16 cellular contexts compared by ENCODE assay signal in the genomic region with DNA sequence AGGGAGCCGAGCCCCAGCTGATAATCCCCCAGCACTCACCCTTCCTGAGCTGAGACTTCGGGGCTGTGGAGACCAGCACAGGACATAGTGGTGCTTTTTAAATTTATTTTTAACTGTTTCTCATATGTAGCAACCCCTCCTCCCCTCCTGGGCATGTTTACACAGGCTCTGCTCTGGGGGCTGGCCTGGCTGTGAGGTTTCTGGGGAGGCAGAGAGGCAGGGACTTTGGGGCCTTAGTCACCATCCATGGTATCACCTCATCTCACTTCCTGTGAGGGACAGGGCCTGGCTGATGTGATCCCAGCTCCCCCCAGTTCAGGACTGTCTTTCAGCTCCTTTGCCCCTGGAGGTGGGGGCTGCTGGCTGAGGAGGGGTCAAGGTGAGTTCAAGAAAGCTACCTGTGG. TPM values are rescaled to one million over a fixed set of nuclear protein-coding genes. Genes with fewer than 3 reads are reported as not detected.
DNase-seq lines count a peak whose midpoint lies in the region; ATAC-seq and TF ChIP-seq lines count a peak whose summit lies in the region.
"Had no signal": no experiment of that assay in that cellular context is flagged by ENCODE, and none has a peak within 500 bp of the region (broad histone marks: within the 10 kb centered on the region; RNA-seq: fewer than 3 reads in every experiment).

No MANE protein-coding gene starts in this region.

- H3K4me3 Mint-ChIP-seq in activated naive CD8-positive, alpha-beta T cell treated with anti-CD3 and anti-CD28 coated beads, Interleukin-2, amount 50 U/mL, for 24 hours = no peak overlapping the region
- H3K4me3 Mint-ChIP-seq in Caco-2 (ENCODE audit: unreplicated experiment) = no peak overlapping the region
- H3K4me3 Mint-ChIP-seq: naive B cell; stimulated activated memory B cell treated with anti-CD40 and anti-IgM and Interleukin-4, amounts not matched to agents 10 μg/mL and 1 μg/mL and 100 μg/mL, for 72 hours had no signal

- POLR2A ChIA-PET in Caco-2 (lab: Charles Lee) = no interaction called here

- peak overlapping the region in 4 of 11 experiments; percentile 22 to 60 (median 42); a peak in 6 of 22 replicates for H3K27ac ChIP-seq in BLaER1 treated with 17β-estradiol and CSF1 and Interleukin-3, amounts not matched to agents 10 nM and 100 nM
- peak overlapping the region; percentile 66 for H3K27ac ChIP-seq in mesodermal cell (ENCODE audit: low read depth, low read length, severe bottlenecking)

- H3K4me2 ChIP-seq in BLaER1 treated with 17β-estradiol and CSF1 and Interleukin-3, amounts not matched to agents 10 nM and 100 nM = peak overlapping the region in 9 of 11 experiments; percentile 57 to 88 (median 69); a peak in 17 of 22 replicates

- CTCF ChIA-PET in Caco-2 (lab: Charles Lee) = interaction anchor here (0.6 kb wide), 1 partner anchor 48 kb away, joined by 3 read pairs; no protein-coding TSS in a partner anchor

- H3K36me3 ChIP-seq in BLaER1 treated with 17β-estradiol and CSF1 and Interleukin-3, amounts not matched to agents 10 nM and 100 nM = peaks cover 21 to 64% (median 39%) of the 10 kb centered on the region in 11 experiments
- H3K36me3 ChIP-seq in mesodermal cell (ENCODE audit: control insufficient read depth, insufficient read depth, low read length) = peaks cover 46% of the 10 kb centered on the region
- no peaks in the 10 kb centered on the region for H3K36me3 ChIP-seq in Caco-2 (ENCODE audit: control insufficient read depth, insufficient read depth, low read length)

- H3K4me1 Mint-ChIP-seq in activated naive CD8-positive, alpha-beta T cell treated with anti-CD3 and anti-CD28 coated beads, Interleukin-2, amount 50 U/mL, for 24 hours = peaks cover 25% of the 10 kb centered on the region
- H3K4me1 Mint-ChIP-seq in Caco-2 (ENCODE audit: low read depth, unreplicated experiment) = no peaks in the 10 kb centered on the region
- H3K4me1 Mint-ChIP-seq: stimulated activated memory B cell treated with anti-CD40 and anti-IgM and Interleukin-4, amounts not matched to agents 10 μg/mL and 1 μg/mL and 100 μg/mL, for 72 hours had no signal

- peak overlapping the region in 1 of 11 experiments; percentile 20; a peak in 1 of 22 replicates for H3K9ac ChIP-seq in BLaER1 treated with 17β-estradiol and CSF1 and Interleukin-3, amounts not matched to agents 10 nM and 100 nM

- no peak overlapping the region for H3K4me3 ChIP-seq in BLaER1 treated with 17β-estradiol and CSF1 and Interleukin-3, amounts not matched to agents 10 nM and 100 nM
- H3K4me3 ChIP-seq in mesodermal cell (ENCODE audit: extremely low read depth, insufficient read depth, low read length, poor library complexity, severe bottlenecking) (no peak overlapping the region), Caco-2 (ENCODE audit: low read depth, low read length) (no peak overlapping the region)

- WGBS in mesodermal cell (ENCODE audit: insufficient coverage in 2 of 2), 2 experiments = no CpG with 5 or more reads among the region's 2 CpGs

- H3K27ac Mint-ChIP-seq in activated naive CD8-positive, alpha-beta T cell treated with anti-CD3 and anti-CD28 coated beads, Interleukin-2, amount 50 U/mL, for 24 hours = no peak overlapping the region
- H3K27ac Mint-ChIP-seq in Caco-2 (ENCODE audit: unreplicated experiment) = no peak overlapping the region
- H3K27ac Mint-ChIP-seq: stimulated activated memory B cell treated with anti-CD40 and anti-IgM and Interleukin-4, amounts not matched to agents 10 μg/mL and 1 μg/mL and 100 μg/mL, for 72 hours had no signal

- no TSS peak for BruUV-seq in Caco-2 (replicated peaks; lab: Mats Ljungman, UMichigan)

- intact Hi-C loops in Caco-2 (cut with micrococcal nuclease; ENCODE audit: unreplicated experiment) = no loop called here

- peaks cover 0 to 25% (median 0%) of the 10 kb centered on the region in 11 experiments; a peak in 1 of 22 replicates for H4K20me1 ChIP-seq in BLaER1 treated with 17β-estradiol and CSF1 and Interleukin-3, amounts not matched to agents 10 nM and 100 nM

- no peaks in the 10 kb centered on the region for H3K9me3 ChIP-seq in BLaER1 treated with 17β-estradiol and CSF1 and Interleukin-3, amounts not matched to agents 10 nM and 100 nM (replicated peaks in 1 of 11)
- no peaks in the 10 kb centered on the region for H3K9me3 ChIP-seq in mesodermal cell (ENCODE audit: control insufficient read depth, low read length)
- no peaks in the 10 kb centered on the region for H3K9me3 ChIP-seq in Caco-2

- peak; percentile 42 for DNase-seq in GM13977 (ENCODE audit: low spot score)
- DNase-seq in activated naive CD8-positive, alpha-beta T cell treated with anti-CD3 and anti-CD28 coated beads, Interleukin-2, amount 50 U/mL, for 24 hours = no peak
- DNase-seq in SW480 (ENCODE audit: low spot score) = no peak
- DNase-seq in Caco-2 = no peak
- no peak for DNase-seq in activated effector memory CD4-positive, alpha-beta T cell treated with Interleukin-2 at 50 U/mL for 16 hours
- DNase-seq: KBM-7; kidney; naive B cell; NCI-H1694; NCI-H510A treated with DMSO at 0.1 percent for 48 hours; stimulated activated CD4-positive, alpha-beta T cell treated with anti-CD3 and anti-CD28 coated beads, Interleukin-2, amount 100 ng/mL, for 48 hours had no signal

- ATAC-seq in activated naive CD8-positive, alpha-beta T cell treated with anti-CD3 and anti-CD28 coated beads, Interleukin-2, amount 50 U/mL, for 24 hours = peak; percentile 27
- ATAC-seq in HG03280 (IDR thresholded peaks at IDR 0.05; ENCODE audit: unreplicated experiment) = no peak
- ATAC-seq: stimulated activated memory B cell treated with anti-CD40 and anti-IgM and Interleukin-4, amounts not matched to agents 10 μg/mL and 1 μg/mL and 100 μg/mL, for 72 hours had no signal

- H3K36me3 Mint-ChIP-seq in activated naive CD8-positive, alpha-beta T cell treated with anti-CD3 and anti-CD28 coated beads, Interleukin-2, amount 50 U/mL, for 24 hours (ENCODE audit: low read depth) = peaks cover 2% of the 10 kb centered on the region
- H3K36me3 Mint-ChIP-seq in Caco-2 (ENCODE audit: insufficient read depth, unreplicated experiment) = peaks cover 7% of the 10 kb centered on the region

- H3K27me3 Mint-ChIP-seq in activated naive CD8-positive, alpha-beta T cell treated with anti-CD3 and anti-CD28 coated beads, Interleukin-2, amount 50 U/mL, for 24 hours = no peaks in the 10 kb centered on the region
- H3K27me3 Mint-ChIP-seq in Caco-2 (ENCODE audit: insufficient read depth, unreplicated experiment) = no peaks in the 10 kb centered on the region
- H3K27me3 Mint-ChIP-seq: naive B cell; stimulated activated memory B cell treated with anti-CD40 and anti-IgM and Interleukin-4, amounts not matched to agents 10 μg/mL and 1 μg/mL and 100 μg/mL, for 72 hours had no signal

- in situ Hi-C loops in GM13977 (cut with MboI; ENCODE audit: low pct_unique_long_range_greater_than_20kb, low sequenced_read_pairs, unreplicated experiment) = no loop called here

- TF ChIP-seq CTCF in GM13977 (IDR thresholded peaks at IDR 0.05; ENCODE audit: extremely low read depth, insufficient read depth, missing control alignments) = no peak
- no peak for TF ChIP-seq CTCF in Caco-2 (IDR thresholded peaks at IDR 0.05; ENCODE audit: insufficient read depth in 1 of 2, low read depth in 1 of 2, low read length in 1 of 2, severe bottlenecking in 1 of 2, unreplicated experiment in 1 of 2)

- peaks cover 28 to 78% (median 45%) of the 10 kb centered on the region in 10 experiments for H3K4me1 ChIP-seq in BLaER1 treated with 17β-estradiol and CSF1 and Interleukin-3, amounts not matched to agents 10 nM and 100 nM
- H3K4me1 ChIP-seq in mesodermal cell (ENCODE audit: control insufficient read depth, insufficient read depth, low read length, poor library complexity, severe bottlenecking) (peaks cover 20% of the 10 kb centered on the region), Caco-2 (no peaks in the 10 kb centered on the region)

- H3K9me3 Mint-ChIP-seq in activated naive CD8-positive, alpha-beta T cell treated with anti-CD3 and anti-CD28 coated beads, Interleukin-2, amount 50 U/mL, for 24 hours = no peaks in the 10 kb centered on the region
- no peaks in the 10 kb centered on the region for H3K9me3 Mint-ChIP-seq in Caco-2 (ENCODE audit: unreplicated experiment)
- H3K9me3 Mint-ChIP-seq: naive B cell; stimulated activated memory B cell treated with anti-CD40 and anti-IgM and Interleukin-4, amounts not matched to agents 10 μg/mL and 1 μg/mL and 100 μg/mL, for 72 hours had no signal

- H3K27me3 ChIP-seq in BLaER1 treated with 17β-estradiol and CSF1 and Interleukin-3, amounts not matched to agents 10 nM and 100 nM = no peaks in the 10 kb centered on the region
- no peaks in the 10 kb centered on the region for H3K27me3 ChIP-seq in Caco-2 (replicated peaks; ENCODE audit: control insufficient read depth, insufficient read depth, low read length)

RNA-seq across cellular contexts. Expression of gene VASH1, which starts 20.4 kb away (rescaled TPM):
- 78.6 TPM for polyA plus RNA-seq in mesodermal cell (2013, experiment 1 of 2)
- 59.3 TPM for polyA plus RNA-seq in mesodermal cell (2013, experiment 2 of 2)
- 0.16 and 0.18 TPM in 2 replicates for total RNA-seq in Caco-2 (2022)

RNA-seq across cellular contexts. Expression of gene ANGEL1, which starts 31.0 kb away (rescaled TPM):
- polyA plus RNA-seq in mesodermal cell (2013, experiment 1 of 2) = 20.1 TPM
- polyA plus RNA-seq in mesodermal cell (2013, experiment 2 of 2) = 15.6 TPM
- total RNA-seq in Caco-2 (2022) = 23.0 and 23.2 TPM in 2 replicates

RNA-seq across cellular contexts. Expression of gene LRRC74A, which starts 44.6 kb away (rescaled TPM):
- polyA plus RNA-seq in mesodermal cell (2013, experiment 1 of 2) = not detected
- polyA plus RNA-seq in mesodermal cell (2013, experiment 2 of 2) = not detected
- total RNA-seq in Caco-2 (2022) = not detected in 2 replicates
- total RNA-seq: kidney; T-helper 1 cell treated with Interleukin-12 subunit alpha and Interleukin-12 subunit beta and Interleukin-4 antibody, amounts not matched to agents 30 ng/mL and 1 ng/mL, for 36 hours had no signal
